23 cellular contexts compared by ENCODE assay signal in the genomic region with DNA sequence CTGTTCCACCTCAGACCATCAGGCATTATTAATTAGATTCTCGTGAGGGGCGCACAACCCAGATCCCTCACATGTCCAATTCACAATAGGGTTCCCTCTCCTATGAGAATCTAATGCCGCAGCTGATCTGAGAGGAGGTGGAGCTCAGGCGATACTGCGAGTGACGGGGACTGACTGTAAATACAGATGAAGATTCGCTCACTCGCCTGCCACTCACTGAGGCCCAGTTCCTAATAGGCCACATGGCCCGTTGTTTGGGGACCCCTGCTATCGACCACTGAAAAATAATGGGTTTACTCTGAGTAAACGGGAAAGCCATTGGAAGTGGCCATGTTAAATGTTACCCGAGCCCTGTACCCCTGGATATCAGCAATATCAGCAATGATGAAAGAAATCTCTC.
"Had no signal": no experiment of that assay in that cellular context is flagged by ENCODE, and none has a peak within 500 bp of the region (broad histone marks: within the 10 kb centered on the region; RNA-seq: fewer than 3 reads in every experiment).

No MANE protein-coding gene starts in this region.

- H3K4me3 ChIP-seq: MG63, SJSA1, SK-N-MC had no signal

- H3K9me3 ChIP-seq: MG63, SJSA1 had no signal

- H3K9me3 Mint-ChIP-seq: IgD-negative memory B cell had no signal

- FAIRE-seq: HTR-8/SVneo, RCC 7860 had no signal

- H3K36me3 Mint-ChIP-seq: IgD-negative memory B cell had no signal

- H3K4me1 ChIP-seq: SJSA1 had no signal

- H3K4me1 Mint-ChIP-seq: IgD-negative memory B cell had no signal

- H3K4me3 Mint-ChIP-seq: IgD-negative memory B cell had no signal

- DNase-seq: KBM-7, MG63, NCI-H1092, NCI-H1105 treated with DMSO at 0.1 percent for 48 hours, NCI-H1417 treated with DMSO at 0.1 percent for 48 hours, NCI-H146, NCI-H1694 treated with DMSO at 0.1 percent for 48 hours, NCI-H1930, NCI-H2081, NCI-H2171, NCI-H524, NCI-H526 treated with DMSO at 0.1 percent for 48 hours, NCI-H774, Right ventricle myocardium superior, RPMI8226, SIG-M5, T-helper 1 cell had no signal

- H3K27ac ChIP-seq: HL-60, SJSA1, SK-N-MC had no signal

- H3K27me3 ChIP-seq: MG63, SJSA1 had no signal

- H3K36me3 ChIP-seq: MG63, SJSA1 had no signal
